In the genomic region with DNA sequence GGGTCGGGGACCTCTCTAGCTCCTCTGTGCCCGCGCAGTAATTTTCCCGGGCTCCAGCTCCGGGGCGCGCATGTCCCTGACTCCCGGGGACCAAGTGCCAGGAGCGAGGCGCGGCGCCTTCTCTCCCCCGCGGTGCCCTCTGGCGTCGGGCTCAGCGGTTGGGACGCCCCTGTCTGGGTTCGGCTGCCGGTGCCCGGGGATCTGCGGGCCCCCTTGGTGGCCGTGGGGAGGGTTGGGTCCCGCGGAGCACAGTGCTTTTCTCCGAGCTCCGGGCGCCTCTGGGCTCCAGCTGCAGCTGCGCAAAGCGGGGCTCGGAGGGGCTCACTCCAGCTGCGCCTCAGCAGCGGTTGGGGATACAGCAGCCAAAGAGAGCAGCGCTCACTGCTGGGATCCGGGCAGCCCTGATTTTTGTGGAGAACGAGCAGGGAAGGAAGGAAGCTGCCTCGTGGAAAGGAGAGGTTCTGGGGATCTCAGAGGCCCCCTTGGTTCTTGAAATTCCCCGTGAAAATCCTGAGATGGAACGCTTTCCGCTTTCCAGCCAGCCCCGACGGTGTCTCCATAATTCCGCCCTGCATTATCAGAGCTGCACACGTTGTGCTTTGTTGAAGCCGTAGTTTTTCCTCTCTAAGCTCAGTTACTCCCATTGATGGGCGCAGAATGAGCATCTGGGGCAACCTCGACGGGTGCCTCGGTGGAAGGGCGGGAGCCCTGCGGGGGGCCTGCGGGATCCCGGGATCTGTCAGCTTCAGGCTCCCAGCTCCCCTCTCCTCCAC, we compare ENCODE assay signal across 10 cellular contexts. TPM values are rescaled to one million over a fixed set of nuclear protein-coding genes. Genes with fewer than 3 reads are reported as not detected.
DNase-seq lines count a peak whose midpoint lies in the region; FAIRE-seq and TF ChIP-seq lines count a peak whose summit lies in the region.
"Had no signal": no experiment of that assay in that cellular context is flagged by ENCODE, and none has a peak within 500 bp of the region (broad histone marks: within the 10 kb centered on the region; RNA-seq: fewer than 3 reads in every experiment).

No MANE protein-coding gene starts in this region.

- H3K4me3 Mint-ChIP-seq in astrocyte (ENCODE audit: unreplicated experiment) = peak overlapping the region; percentile 84

- H3K27me3 Mint-ChIP-seq in astrocyte (ENCODE audit: low read depth, unreplicated experiment) = peaks cover 48% of the 10 kb centered on the region

- H2AFZ ChIP-seq in astrocyte (ENCODE audit: low read depth, low read length) = peak overlapping the region; percentile 77

- H3K4me2 ChIP-seq in astrocyte (ENCODE audit: low read length) = peak overlapping the region; percentile 82

- no peak overlapping the region for H3K9ac ChIP-seq in astrocyte (ENCODE audit: low read length)

- no peaks in the 10 kb centered on the region for H3K9me3 Mint-ChIP-seq in astrocyte (ENCODE audit: unreplicated experiment)

- H3K27me3 ChIP-seq in astrocyte (ENCODE audit: insufficient read depth, low read length) = peaks cover 73% of the 10 kb centered on the region
- H3K27me3 ChIP-seq in tibial nerve = peaks cover 0 to 85% of the 10 kb centered on the region in 2 donors

- no peak for TF ChIP-seq POLR2A in tibial nerve (IDR thresholded peaks at IDR 0.05)

- peak; percentile 62 for DNase-seq in NCI-H748 (lab: John Stamatoyannopoulos, UW; ENCODE audit: unreplicated experiment)
- DNase-seq in NCI-H748 treated with DMSO at 0.1 percent for 48 hours (lab: John Stamatoyannopoulos, UW) = no peak
- no peak for DNase-seq in astrocyte (ENCODE audit: low read depth)
- peak; percentile 67 for DNase-seq in left kidney (ENCODE audit: low read depth, low spot score)
- no peak for DNase-seq in tibial nerve (ENCODE audit: low spot score in 2 of 2)
- DNase-seq in kidney glomerular epithelial cell (lab: John Stamatoyannopoulos, UW) = no peak
- no peak for DNase-seq in NCI-H1048 (lab: John Stamatoyannopoulos, UW)
- no peak for DNase-seq in AG08395 (ENCODE audit: low spot score)
- DNase-seq: DND-41 had no signal

- FAIRE-seq in astrocyte (lab: Jason Lieb, UNC) = no peak

- WGBS in tibial nerve, 2 donors = 5% methylated on average over 20 to 52 of the region's 53 CpGs

- no peak for TF ChIP-seq EP300 in tibial nerve (IDR thresholded peaks at IDR 0.05)

- H3K27ac Mint-ChIP-seq in astrocyte (ENCODE audit: unreplicated experiment) = no peak overlapping the region

- H3K79me2 ChIP-seq in astrocyte (ENCODE audit: insufficient read depth, low read length) = no peaks in the 10 kb centered on the region

- no peaks in the 10 kb centered on the region for H3K36me3 ChIP-seq in astrocyte (ENCODE audit: insufficient read depth, low read length)
- no peaks in the 10 kb centered on the region for H3K36me3 ChIP-seq in tibial nerve

- TF ChIP-seq CTCF in astrocyte (IDR thresholded peaks at IDR 0.05; ENCODE audit: insufficient read depth, low read depth, low read length) = no peak
- no peak for TF ChIP-seq CTCF in tibial nerve (IDR thresholded peaks at IDR 0.05)

- H3K9me3 ChIP-seq in astrocyte (ENCODE audit: insufficient read depth, low read depth, low read length) (no peaks in the 10 kb centered on the region), tibial nerve (no peaks in the 10 kb centered on the region)

- H3K4me3 ChIP-seq in astrocyte (ENCODE audit: insufficient read depth, low read depth, low read length) = peak overlapping the region; percentile 32
- peak overlapping the region in 3 of 4 donors; percentile 18 to 50 (median 26) for H3K4me3 ChIP-seq in tibial nerve

- no peaks in the 10 kb centered on the region for H3K36me3 Mint-ChIP-seq in astrocyte (ENCODE audit: low read depth, unreplicated experiment)

- H3K4me1 ChIP-seq in astrocyte (ENCODE audit: insufficient read depth, low read length) (peaks cover 9% of the 10 kb centered on the region), tibial nerve (peaks cover 0 to 24% (median 9%) of the 10 kb centered on the region in 4 donors)

- peaks cover 14% of the 10 kb centered on the region for H3K4me1 Mint-ChIP-seq in astrocyte (ENCODE audit: low read depth, unreplicated experiment)

- no peak overlapping the region for H3K27ac ChIP-seq in astrocyte (ENCODE audit: low read depth, low read length)
- H3K27ac ChIP-seq in tibial nerve = no peak overlapping the region

- no peaks in the 10 kb centered on the region for H4K20me1 ChIP-seq in astrocyte (ENCODE audit: insufficient read depth, low read length)

RNA-seq across cellular contexts. Expression of gene PPP1R14C, which starts 0.9 kb away (rescaled TPM):
- total RNA-seq in astrocyte (3.9 and 6.6 TPM in 2 replicates), tibial nerve (under 1 TPM in 1 of 4 donors, not detected in 3; 0.42 TPM)
- total RNA-seq: RPMI7951 had no signal

Comparison
In these comparisons a context has a peak if more than half of its experiments do, and no peak if none do; other contexts are left out.
1. DNase-seq: peak in NCI-H748 (single experiment) and left kidney (single experiment); none in NCI-H748 treated with DMSO at 0.1 percent for 48 hours (single experiment), astrocyte (single experiment), tibial nerve (0 of 2), kidney glomerular epithelial cell (single experiment), NCI-H1048 (single experiment) and AG08395 (single experiment).